Comparison of ENCODE assay signal across 8 cellular contexts in the genomic region with DNA sequence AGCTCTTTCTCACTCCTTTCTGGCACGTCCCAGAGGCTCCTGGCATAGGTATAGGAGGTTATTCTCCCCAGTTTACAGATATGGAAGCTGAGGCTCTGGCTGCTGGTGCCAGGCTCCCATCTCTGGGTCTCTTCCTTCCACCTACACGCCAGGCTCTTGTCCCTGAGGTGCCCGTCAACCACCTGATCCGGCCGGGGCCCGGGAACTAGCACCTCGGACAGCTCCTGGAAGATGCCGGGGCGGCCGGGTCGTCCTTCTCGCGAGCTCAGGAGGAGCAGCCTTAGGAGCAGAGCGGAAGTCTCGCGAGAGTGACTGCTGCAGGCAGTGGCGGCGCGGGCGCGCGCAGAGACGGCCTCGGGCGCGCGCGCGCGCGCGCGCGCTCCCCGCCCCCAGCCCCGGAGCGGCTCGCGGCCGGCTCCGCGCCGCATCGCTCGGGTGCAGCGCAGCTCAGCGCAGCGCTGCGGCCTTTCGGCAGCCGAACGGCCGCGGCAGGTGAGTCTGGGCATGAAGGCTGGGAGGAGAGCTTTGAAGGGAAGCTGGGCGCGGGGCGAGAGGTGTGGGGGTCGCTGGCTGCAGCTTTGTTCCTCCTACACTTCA. TPM values are rescaled to one million over a fixed set of nuclear protein-coding genes. Genes with fewer than 3 reads are reported as not detected.
DNase-seq lines count a peak whose midpoint lies in the region; ATAC-seq lines count a peak whose summit lies in the region.

A gene with protein sequence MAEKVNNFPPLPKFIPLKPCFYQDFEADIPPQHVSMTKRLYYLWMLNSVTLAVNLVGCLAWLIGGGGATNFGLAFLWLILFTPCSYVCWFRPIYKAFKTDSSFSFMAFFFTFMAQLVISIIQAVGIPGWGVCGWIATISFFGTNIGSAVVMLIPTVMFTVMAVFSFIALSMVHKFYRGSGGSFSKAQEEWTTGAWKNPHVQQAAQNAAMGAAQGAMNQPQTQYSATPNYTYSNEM (plus strand): TSS at position 382 of the 597 bp plus-strand sequence. CDS start 16,277 bp downstream, outside the sequence.

- peak; percentile 78 for ATAC-seq in GM18511 (IDR thresholded peaks at IDR 0.05; ENCODE audit: unreplicated experiment)
- peak; percentile 71 for ATAC-seq in HG03521 (IDR thresholded peaks at IDR 0.05; ENCODE audit: unreplicated experiment)
- no peak for ATAC-seq in HG02852 (IDR thresholded peaks at IDR 0.05; ENCODE audit: unreplicated experiment)

- DNase-seq in NCI-H69 (lab: John Stamatoyannopoulos, UW) (peak; percentile 97), dermis blood vessel endothelial cell (peak; percentile 96), left kidney (ENCODE audit: low read depth, low spot score) (peak; percentile 98)
- peak; percentile 85 to 88 for DNase-seq in activated CD4-positive, alpha-beta T cell treated with anti-CD3 and anti-CD28 coated beads, Interleukin-2, amount 50 U/mL, for 4 hours
- peak; percentile 89 to 97 (median 90) for DNase-seq in stimulated activated CD4-positive, alpha-beta T cell treated with anti-CD3 and anti-CD28 coated beads, Interleukin-1b, Interleukin-23, amount 100 ng/mL, for 24 hours (ENCODE audit: low read depth in 4 of 4, low spot score in 1 of 4)

RNA-seq across cellular contexts. Expression of the gene that starts here (rescaled TPM):
- total RNA-seq in dermis blood vessel endothelial cell: 9.5 and 11.6 TPM in 2 replicates
